In the genomic region with DNA sequence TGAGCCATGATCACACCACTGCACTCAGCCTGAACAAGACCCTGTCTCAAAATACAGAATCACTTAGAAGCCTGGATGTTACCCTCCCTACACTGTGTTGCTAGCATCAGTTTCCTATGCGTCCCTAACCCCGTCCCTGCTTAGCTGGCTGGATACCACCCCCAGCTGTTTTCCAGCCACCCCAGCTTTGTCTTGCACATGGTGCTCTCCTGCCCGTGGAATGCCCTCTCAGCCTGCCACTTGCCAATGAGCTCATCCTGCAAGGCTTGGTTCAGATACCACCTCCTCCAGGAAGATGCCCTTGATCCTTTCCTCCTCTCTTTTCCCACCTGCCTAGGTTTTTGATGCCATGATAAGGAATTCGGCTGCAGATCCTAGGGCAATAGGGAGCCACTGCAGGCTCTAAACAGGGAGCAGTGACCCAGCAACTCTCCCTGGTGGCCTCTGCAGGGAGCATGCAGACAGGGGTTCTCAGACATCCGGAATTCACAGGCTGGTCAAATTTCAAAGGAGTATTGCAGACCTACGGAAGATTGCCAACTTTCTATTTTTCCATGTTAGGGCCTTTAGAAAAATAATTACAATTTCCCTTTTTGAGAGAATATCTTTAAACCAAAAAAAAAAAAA, we compare ENCODE assay signal across 1 cellular context.
TF ChIP-seq lines count a peak whose summit lies in the region.

No MANE protein-coding gene starts in this region.

TF ChIP-seq in H1, 55 proteins besides CTCF, POLR2A, EP300 and RAD21:
- TF ChIP-seq HDAC2 (IDR thresholded peaks at IDR 0.05; ENCODE audit: borderline replicate concordance in 1 of 2, low read depth in 2 of 2, low read length in 2 of 2) (peak in 1 of 2 experiments; percentile 51; a peak in 1 of 4 replicates), KDM1A (IDR thresholded peaks at IDR 0.05; ENCODE audit: borderline replicate concordance, low read length) (peak; percentile 97), ASH2L (IDR thresholded peaks at IDR 0.05; ENCODE audit: low read length) (no peak)
